In the genomic region with DNA sequence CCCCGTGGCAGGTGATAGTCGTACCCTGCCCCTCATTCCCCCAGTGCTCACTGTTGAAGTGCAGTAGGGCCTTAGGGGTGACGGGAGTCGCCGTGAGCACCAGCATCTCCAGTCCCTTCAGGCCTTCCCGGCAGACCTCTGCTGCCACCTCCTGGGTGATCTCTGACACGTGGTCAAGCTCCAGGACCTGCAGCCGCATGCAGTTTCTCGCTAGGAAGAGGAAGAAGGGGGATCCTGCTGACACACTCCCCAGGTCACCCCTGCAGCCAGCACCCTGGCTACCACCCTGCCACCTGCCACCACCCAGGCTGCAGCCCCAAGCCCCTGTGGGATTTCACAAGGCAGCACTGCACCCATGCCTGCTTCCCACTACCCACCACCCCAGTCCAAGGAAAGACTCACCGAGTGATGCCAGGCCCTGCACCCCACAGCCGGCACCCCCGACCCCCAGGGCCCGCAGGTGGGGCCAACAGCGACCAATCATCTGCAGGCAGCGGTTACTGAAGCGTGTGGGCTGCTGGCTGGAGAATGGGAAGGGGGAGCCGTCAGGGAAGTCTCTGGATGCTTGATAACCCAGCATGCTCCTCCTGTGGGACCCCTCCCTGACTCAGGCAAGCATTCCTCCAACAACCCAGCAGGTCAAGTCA, we compare ENCODE assay signal across 1 cellular context.
TF ChIP-seq lines count a peak whose summit lies in the region.

No MANE protein-coding gene starts in this region.

TF ChIP-seq in HepG2, 621 proteins besides CTCF, POLR2A, EP300 and RAD21 (continued from another document):
- TF ChIP-seq, protein P1, sequence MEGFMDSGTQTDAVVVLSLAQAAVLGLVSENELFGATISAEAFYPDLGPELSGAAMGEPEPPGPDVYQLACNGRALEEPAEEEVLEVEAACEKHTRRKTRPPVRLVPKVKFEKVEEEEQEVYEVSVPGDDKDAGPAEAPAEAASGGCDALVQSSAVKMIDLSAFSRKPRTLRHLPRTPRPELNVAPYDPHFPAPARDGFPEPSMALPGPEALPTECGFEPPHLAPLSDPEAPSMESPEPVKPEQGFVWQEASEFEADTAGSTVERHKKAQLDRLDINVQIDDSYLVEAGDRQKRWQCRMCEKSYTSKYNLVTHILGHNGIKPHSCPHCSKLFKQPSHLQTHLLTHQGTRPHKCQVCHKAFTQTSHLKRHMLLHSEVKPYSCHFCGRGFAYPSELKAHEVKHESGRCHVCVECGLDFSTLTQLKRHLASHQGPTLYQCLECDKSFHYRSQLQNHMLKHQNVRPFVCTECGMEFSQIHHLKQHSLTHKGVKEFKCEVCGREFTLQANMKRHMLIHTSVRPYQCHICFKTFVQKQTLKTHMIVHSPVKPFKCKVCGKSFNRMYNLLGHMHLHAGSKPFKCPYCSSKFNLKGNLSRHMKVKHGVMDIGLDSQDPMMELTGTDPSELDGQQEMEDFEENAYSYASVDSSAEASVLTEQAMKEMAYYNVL (CRISPR knock-in tag; IDR thresholded peaks at IDR 0.05; ENCODE audit: borderline replicate concordance) = no peak
- no peak for TF ChIP-seq ZFP41 (CRISPR knock-in tag; IDR thresholded peaks at IDR 0.05; ENCODE audit: borderline replicate concordance)
- no peak for TF ChIP-seq ZFP36L1 (CRISPR knock-in tag; IDR thresholded peaks at IDR 0.05)
- no peak for TF ChIP-seq ISX (CRISPR knock-in tag; conservative IDR thresholded peaks at IDR 0.05)
- no peak for TF ChIP-seq ZNF354B (CRISPR knock-in tag; IDR thresholded peaks at IDR 0.05)
- TF ChIP-seq TP53 (CRISPR knock-in tag; conservative IDR thresholded peaks at IDR 0.05) = no peak
- TF ChIP-seq GPN1 (CRISPR knock-in tag; IDR thresholded peaks at IDR 0.05; ENCODE audit: borderline replicate concordance) = no peak
- TF ChIP-seq IRX3 (CRISPR knock-in tag; IDR thresholded peaks at IDR 0.05; ENCODE audit: borderline replicate concordance, low read depth) = no peak
- no peak for TF ChIP-seq NONO (IDR thresholded peaks at IDR 0.05)
- no peak for TF ChIP-seq NONO (CRISPR knock-in tag; conservative IDR thresholded peaks at IDR 0.05)
- TF ChIP-seq ZSCAN30 (CRISPR knock-in tag; IDR thresholded peaks at IDR 0.05) = no peak
- TF ChIP-seq ZNF564 (CRISPR knock-in tag; IDR thresholded peaks at IDR 0.05) = no peak
- TF ChIP-seq ZNF232 (CRISPR knock-in tag; IDR thresholded peaks at IDR 0.05; ENCODE audit: borderline replicate concordance) = no peak
- no peak for TF ChIP-seq SMARCE1 (IDR thresholded peaks at IDR 0.05; ENCODE audit: borderline replicate concordance)
- no peak for TF ChIP-seq BCL3 (CRISPR knock-in tag; IDR thresholded peaks at IDR 0.05)
- TF ChIP-seq, protein P2, sequence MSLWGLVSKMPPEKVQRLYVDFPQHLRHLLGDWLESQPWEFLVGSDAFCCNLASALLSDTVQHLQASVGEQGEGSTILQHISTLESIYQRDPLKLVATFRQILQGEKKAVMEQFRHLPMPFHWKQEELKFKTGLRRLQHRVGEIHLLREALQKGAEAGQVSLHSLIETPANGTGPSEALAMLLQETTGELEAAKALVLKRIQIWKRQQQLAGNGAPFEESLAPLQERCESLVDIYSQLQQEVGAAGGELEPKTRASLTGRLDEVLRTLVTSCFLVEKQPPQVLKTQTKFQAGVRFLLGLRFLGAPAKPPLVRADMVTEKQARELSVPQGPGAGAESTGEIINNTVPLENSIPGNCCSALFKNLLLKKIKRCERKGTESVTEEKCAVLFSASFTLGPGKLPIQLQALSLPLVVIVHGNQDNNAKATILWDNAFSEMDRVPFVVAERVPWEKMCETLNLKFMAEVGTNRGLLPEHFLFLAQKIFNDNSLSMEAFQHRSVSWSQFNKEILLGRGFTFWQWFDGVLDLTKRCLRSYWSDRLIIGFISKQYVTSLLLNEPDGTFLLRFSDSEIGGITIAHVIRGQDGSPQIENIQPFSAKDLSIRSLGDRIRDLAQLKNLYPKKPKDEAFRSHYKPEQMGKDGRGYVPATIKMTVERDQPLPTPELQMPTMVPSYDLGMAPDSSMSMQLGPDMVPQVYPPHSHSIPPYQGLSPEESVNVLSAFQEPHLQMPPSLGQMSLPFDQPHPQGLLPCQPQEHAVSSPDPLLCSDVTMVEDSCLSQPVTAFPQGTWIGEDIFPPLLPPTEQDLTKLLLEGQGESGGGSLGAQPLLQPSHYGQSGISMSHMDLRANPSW (CRISPR knock-in tag; IDR thresholded peaks at IDR 0.05; ENCODE audit: borderline replicate concordance) = no peak
- no peak for TF ChIP-seq ARNT (IDR thresholded peaks at IDR 0.05)
- no peak for TF ChIP-seq IKZF4 (CRISPR knock-in tag; IDR thresholded peaks at IDR 0.05; ENCODE audit: borderline replicate concordance, low read depth, not compliant biosample characterization)
- no peak for TF ChIP-seq DR1 (CRISPR knock-in tag; IDR thresholded peaks at IDR 0.05)
- no peak for TF ChIP-seq ZBTB14 (CRISPR knock-in tag; IDR thresholded peaks at IDR 0.05)
- no peak for TF ChIP-seq ZNF367 (CRISPR knock-in tag; IDR thresholded peaks at IDR 0.05; ENCODE audit: borderline replicate concordance)
- TF ChIP-seq PHF5A (CRISPR knock-in tag; IDR thresholded peaks at IDR 0.05; ENCODE audit: low read depth, unreplicated experiment) = no peak
- no peak for TF ChIP-seq ARHGAP35 (CRISPR knock-in tag; IDR thresholded peaks at IDR 0.05; ENCODE audit: borderline replicate concordance)
- no peak for TF ChIP-seq FOSL1 (CRISPR knock-in tag; IDR thresholded peaks at IDR 0.05; ENCODE audit: borderline replicate concordance)
- no peak for TF ChIP-seq TRIM22 (IDR thresholded peaks at IDR 0.05)
- TF ChIP-seq PREB (CRISPR knock-in tag; IDR thresholded peaks at IDR 0.05) = no peak
- peak; percentile 49; the same call in 1 of the 2 replicates for TF ChIP-seq REPIN1 (CRISPR knock-in tag; IDR thresholded peaks at IDR 0.05; ENCODE audit: borderline replicate concordance, low read depth)
- no peak for TF ChIP-seq ZSCAN22 (CRISPR knock-in tag; IDR thresholded peaks at IDR 0.05)
